Comparison of ENCODE assay signal across 1 cellular context in the genomic region with DNA sequence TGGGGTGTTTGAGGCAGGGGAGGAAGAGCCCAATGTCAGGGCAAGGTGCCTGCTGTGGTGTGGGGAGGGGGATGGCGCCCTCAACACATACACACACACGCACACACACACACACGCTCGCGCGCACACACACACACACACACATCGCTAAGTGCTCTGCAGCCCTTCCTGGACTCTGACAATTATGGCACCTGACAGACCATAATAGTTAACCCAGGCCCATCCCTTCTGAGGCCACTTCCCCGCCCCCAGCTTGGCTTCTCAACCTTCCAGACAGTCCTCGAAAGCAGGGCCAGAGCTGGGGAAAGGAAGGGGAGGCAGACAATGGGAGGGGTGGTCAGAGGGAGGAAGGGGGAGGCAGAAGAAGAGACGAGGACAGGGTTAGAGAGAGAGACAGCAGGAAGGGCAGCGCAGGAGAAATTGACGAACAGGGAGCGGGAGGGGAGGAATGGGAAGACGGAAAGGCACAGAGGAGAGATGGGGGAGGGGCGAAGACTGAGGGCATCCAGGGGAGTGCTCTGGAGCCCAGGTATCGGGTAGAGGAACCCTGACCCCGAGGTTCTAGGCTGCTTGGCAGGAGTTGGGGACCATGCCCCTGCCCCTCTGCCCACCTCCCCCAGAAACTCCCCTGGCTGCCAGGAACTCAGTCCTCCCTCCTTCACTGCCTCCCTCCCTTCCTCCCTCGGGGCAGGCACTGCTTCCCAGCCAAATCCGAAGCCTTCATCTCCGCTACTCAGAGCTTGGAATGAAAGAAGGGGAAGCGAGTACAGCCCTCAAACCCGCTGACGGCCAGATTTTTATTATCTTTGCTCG.
TF ChIP-seq lines count a peak whose summit lies in the region.

No MANE protein-coding gene starts in this region.

TF ChIP-seq in GM12878, 131 proteins besides CTCF, POLR2A, EP300 and RAD21 (continued from another document):
- TF ChIP-seq CEBPZ (IDR thresholded peaks at IDR 0.05; ENCODE audit: low read depth, low read length) = no peak
- no peak for TF ChIP-seq ZNF217 (IDR thresholded peaks at IDR 0.05)
- TF ChIP-seq WRNIP1 (IDR thresholded peaks at IDR 0.05; ENCODE audit: borderline replicate concordance, low read depth, low read length) = no peak
- 0 out of 4 replicates have a peak, but pooled peaks of 1 of the 2 experiments have one; percentile 25 for TF ChIP-seq IKZF2 (IDR thresholded peaks at IDR 0.05)
- TF ChIP-seq YBX1 (IDR thresholded peaks at IDR 0.05) = no peak
- 0 out of 2 replicates have a peak, but pooled peaks have one; percentile 20 for TF ChIP-seq NBN (IDR thresholded peaks at IDR 0.05)
- TF ChIP-seq ZBTB33 (IDR thresholded peaks at IDR 0.05) = peak; percentile 59; the same call in 1 of the 2 replicates
- no peak for TF ChIP-seq SREBF1 (IDR thresholded peaks at IDR 0.05; ENCODE audit: low read length)
- peak; percentile 12; the same call in 1 of the 2 replicates for TF ChIP-seq SPI1 (IDR thresholded peaks at IDR 0.05; ENCODE audit: borderline replicate concordance, insufficient read depth, low read depth, low read length)
- TF ChIP-seq SREBF2 (IDR thresholded peaks at IDR 0.05; ENCODE audit: low read length) = no peak
